ENCODE assay signal across 12 cellular contexts in the genomic region with DNA sequence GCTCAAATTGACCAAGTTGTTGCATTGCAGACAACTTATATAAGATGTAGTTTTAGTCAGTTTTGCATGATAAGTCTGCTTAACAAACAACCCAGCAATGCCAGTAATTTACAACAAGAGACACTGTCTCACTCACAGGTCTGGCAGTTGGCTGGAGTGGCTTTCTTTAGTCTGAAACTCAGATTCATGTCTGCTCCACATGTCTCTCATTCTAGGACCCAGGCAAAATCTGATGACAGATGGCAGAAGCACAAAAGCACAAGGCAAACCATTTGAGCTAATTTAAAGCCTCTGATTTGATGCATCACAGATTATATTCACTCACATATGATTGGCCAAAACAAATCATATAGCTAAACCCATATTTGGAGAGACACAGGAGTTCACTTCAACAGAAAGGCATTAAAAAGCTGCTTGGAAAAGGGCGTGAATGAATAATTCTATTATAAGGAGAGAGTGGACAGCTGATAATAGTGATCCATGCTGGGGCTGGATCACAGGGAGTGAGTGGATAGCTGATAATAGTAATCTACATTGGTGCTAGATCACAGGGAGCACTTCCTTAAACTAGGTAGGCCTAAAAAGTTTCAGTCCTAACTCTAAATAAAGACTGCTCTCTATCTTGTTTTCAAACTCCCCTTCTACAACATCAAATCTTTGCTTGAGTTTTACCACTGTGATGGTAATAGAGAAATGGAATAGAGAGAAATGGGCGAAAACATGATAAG.
DNase-seq lines count a peak whose midpoint lies in the region; ATAC-seq and TF ChIP-seq lines count a peak whose summit lies in the region.
"Had no signal": no experiment of that assay in that cellular context is flagged by ENCODE, and none has a peak within 500 bp of the region (broad histone marks: within the 10 kb centered on the region; RNA-seq: fewer than 3 reads in every experiment).

No MANE protein-coding gene starts in this region.

- peak overlapping the region; percentile 41 for H4K5ac ChIP-seq in mesendoderm (ENCODE audit: low read length)

- no peak overlapping the region for H2AK5ac ChIP-seq in mesendoderm (ENCODE audit: low read length)

- no peak overlapping the region for H3K4me3 Mint-ChIP-seq in Caco-2 (ENCODE audit: unreplicated experiment)
- H3K4me3 Mint-ChIP-seq: stimulated activated memory B cell treated with anti-CD40 and anti-IgM and Interleukin-4, amounts not matched to agents 10 μg/mL and 1 μg/mL and 100 μg/mL, for 72 hours had no signal

- H3K4me3 ChIP-seq in mesendoderm (ENCODE audit: low read length) (no peak overlapping the region), Caco-2 (ENCODE audit: low read depth, low read length) (no peak overlapping the region), breast epithelium (no peak overlapping the region)

- H3K9me3 ChIP-seq in Caco-2 (no peaks in the 10 kb centered on the region), breast epithelium (no peaks in the 10 kb centered on the region)

- DNase-seq in mesendoderm, result no peak
- no peak for DNase-seq in Caco-2
- no peak for DNase-seq in Kasumi-1 (lab: John Stamatoyannopoulos, UW)
- DNase-seq in NCI-H748 treated with DMSO at 0.1 percent for 48 hours (lab: John Stamatoyannopoulos, UW), result no peak
- no peak for DNase-seq in breast epithelium (ENCODE audit: low spot score in 2 of 2)
- DNase-seq: EL, left colon, NCI-H2029 treated with DMSO at 0.1 percent for 48 hours had no signal

- H2BK5ac ChIP-seq in mesendoderm (ENCODE audit: low read length), result no peak overlapping the region

- no peaks in the 10 kb centered on the region for H3K36me3 ChIP-seq in mesendoderm (ENCODE audit: control insufficient read depth, insufficient read depth, low read length)
- no peaks in the 10 kb centered on the region for H3K36me3 ChIP-seq in Caco-2 (ENCODE audit: control insufficient read depth, insufficient read depth, low read length)
- no peaks in the 10 kb centered on the region for H3K36me3 ChIP-seq in breast epithelium

- POLR2A ChIA-PET in Caco-2 (lab: Charles Lee), result no interaction called here

- no CpG with 5 or more reads among the region's 2 CpGs for WGBS in mesendoderm (ENCODE audit: extremely low coverage, insufficient coverage, low lambda C conversion rate)

- H3K27ac ChIP-seq in mesendoderm (ENCODE audit: low read depth, low read length), result no peak overlapping the region
- no peak overlapping the region for H3K27ac ChIP-seq in breast epithelium

- intact Hi-C loops in Caco-2 (cut with micrococcal nuclease; ENCODE audit: unreplicated experiment), result no loop called here
- intact Hi-C loops in breast epithelium (cut with DNase I; ENCODE audit: low total_unique reads), result no loop called here

- H3K36me3 Mint-ChIP-seq in Caco-2 (ENCODE audit: insufficient read depth, unreplicated experiment), result no peaks in the 10 kb centered on the region
- H3K36me3 Mint-ChIP-seq: stimulated activated memory B cell treated with anti-CD40 and anti-IgM and Interleukin-4, amounts not matched to agents 10 μg/mL and 1 μg/mL and 100 μg/mL, for 72 hours had no signal

- H2BK15ac ChIP-seq in mesendoderm (replicated peaks; ENCODE audit: low read depth), result peak overlapping the region; percentile 85

- H3K27ac Mint-ChIP-seq in Caco-2 (ENCODE audit: unreplicated experiment), result no peak overlapping the region
- H3K27ac Mint-ChIP-seq: stimulated activated memory B cell treated with anti-CD40 and anti-IgM and Interleukin-4, amounts not matched to agents 10 μg/mL and 1 μg/mL and 100 μg/mL, for 72 hours had no signal

- no peaks in the 10 kb centered on the region for H3K4me1 Mint-ChIP-seq in Caco-2 (ENCODE audit: low read depth, unreplicated experiment)
- H3K4me1 Mint-ChIP-seq: stimulated activated memory B cell treated with anti-CD40 and anti-IgM and Interleukin-4, amounts not matched to agents 10 μg/mL and 1 μg/mL and 100 μg/mL, for 72 hours had no signal

- H3K23ac ChIP-seq in mesendoderm (ENCODE audit: low read length), result no peak overlapping the region

- ATAC-seq in GM18907 (IDR thresholded peaks at IDR 0.05; ENCODE audit: unreplicated experiment), result peak; percentile 36
- peak; percentile 41 for ATAC-seq in GM21825 (IDR thresholded peaks at IDR 0.05; ENCODE audit: unreplicated experiment)
- ATAC-seq in HG03442 (IDR thresholded peaks at IDR 0.05; ENCODE audit: unreplicated experiment), result peak; percentile 46
- ATAC-seq: stimulated activated memory B cell treated with anti-CD40 and anti-IgM and Interleukin-4, amounts not matched to agents 10 μg/mL and 1 μg/mL and 100 μg/mL, for 72 hours had no signal

- no peaks in the 10 kb centered on the region for H3K27me3 Mint-ChIP-seq in Caco-2 (ENCODE audit: insufficient read depth, unreplicated experiment)
- H3K27me3 Mint-ChIP-seq: stimulated activated memory B cell treated with anti-CD40 and anti-IgM and Interleukin-4, amounts not matched to agents 10 μg/mL and 1 μg/mL and 100 μg/mL, for 72 hours had no signal

- H3K4ac ChIP-seq in mesendoderm (ENCODE audit: low read depth, low read length), result no peak overlapping the region

- no peak overlapping the region for H3K18ac ChIP-seq in mesendoderm (ENCODE audit: low read length)

- no TSS peak for BruUV-seq in Caco-2 (replicated peaks; lab: Mats Ljungman, UMichigan)

- CTCF ChIA-PET in Caco-2 (lab: Charles Lee), result no interaction called here

- H3K9me3 Mint-ChIP-seq in Caco-2 (ENCODE audit: unreplicated experiment), result no peaks in the 10 kb centered on the region
- H3K9me3 Mint-ChIP-seq: stimulated activated memory B cell treated with anti-CD40 and anti-IgM and Interleukin-4, amounts not matched to agents 10 μg/mL and 1 μg/mL and 100 μg/mL, for 72 hours had no signal

- no peaks in the 10 kb centered on the region for H3K79me2 ChIP-seq in mesendoderm (ENCODE audit: control insufficient read depth, insufficient read depth, low read length)

- H3K9ac ChIP-seq in mesendoderm (ENCODE audit: low read length), result no peak overlapping the region

- TF ChIP-seq CTCF in Caco-2 (IDR thresholded peaks at IDR 0.05; ENCODE audit: insufficient read depth in 1 of 2, low read depth in 1 of 2, low read length in 1 of 2, severe bottlenecking in 1 of 2, unreplicated experiment in 1 of 2) (no peak), breast epithelium (IDR thresholded peaks at IDR 0.05) (no peak)

- TF ChIP-seq POLR2A in breast epithelium (IDR thresholded peaks at IDR 0.05), result no peak

- H4K8ac ChIP-seq in mesendoderm (ENCODE audit: low read depth, low read length), result no peak overlapping the region

- no peak overlapping the region for H3K56ac ChIP-seq in mesendoderm (ENCODE audit: low read length)

- no peaks in the 10 kb centered on the region for H3K27me3 ChIP-seq in mesendoderm (ENCODE audit: insufficient read depth, low read length, poor library complexity)
- no peaks in the 10 kb centered on the region for H3K27me3 ChIP-seq in Caco-2 (replicated peaks; ENCODE audit: control insufficient read depth, insufficient read depth, low read length)
- no peaks in the 10 kb centered on the region for H3K27me3 ChIP-seq in breast epithelium

- no peak overlapping the region for H2BK120ac ChIP-seq in mesendoderm (ENCODE audit: low read depth, low read length)

- H3K4me2 ChIP-seq in mesendoderm (ENCODE audit: low read length), result no peak overlapping the region

- no peaks in the 10 kb centered on the region for H3K79me1 ChIP-seq in mesendoderm (ENCODE audit: low read length)

- H3K4me1 ChIP-seq in mesendoderm (ENCODE audit: control insufficient read depth, low read depth, low read length) (peaks cover 3% of the 10 kb centered on the region), Caco-2 (no peaks in the 10 kb centered on the region), breast epithelium (no peaks in the 10 kb centered on the region)
